ENCODE assay signal across 38 cellular contexts in the genomic region with DNA sequence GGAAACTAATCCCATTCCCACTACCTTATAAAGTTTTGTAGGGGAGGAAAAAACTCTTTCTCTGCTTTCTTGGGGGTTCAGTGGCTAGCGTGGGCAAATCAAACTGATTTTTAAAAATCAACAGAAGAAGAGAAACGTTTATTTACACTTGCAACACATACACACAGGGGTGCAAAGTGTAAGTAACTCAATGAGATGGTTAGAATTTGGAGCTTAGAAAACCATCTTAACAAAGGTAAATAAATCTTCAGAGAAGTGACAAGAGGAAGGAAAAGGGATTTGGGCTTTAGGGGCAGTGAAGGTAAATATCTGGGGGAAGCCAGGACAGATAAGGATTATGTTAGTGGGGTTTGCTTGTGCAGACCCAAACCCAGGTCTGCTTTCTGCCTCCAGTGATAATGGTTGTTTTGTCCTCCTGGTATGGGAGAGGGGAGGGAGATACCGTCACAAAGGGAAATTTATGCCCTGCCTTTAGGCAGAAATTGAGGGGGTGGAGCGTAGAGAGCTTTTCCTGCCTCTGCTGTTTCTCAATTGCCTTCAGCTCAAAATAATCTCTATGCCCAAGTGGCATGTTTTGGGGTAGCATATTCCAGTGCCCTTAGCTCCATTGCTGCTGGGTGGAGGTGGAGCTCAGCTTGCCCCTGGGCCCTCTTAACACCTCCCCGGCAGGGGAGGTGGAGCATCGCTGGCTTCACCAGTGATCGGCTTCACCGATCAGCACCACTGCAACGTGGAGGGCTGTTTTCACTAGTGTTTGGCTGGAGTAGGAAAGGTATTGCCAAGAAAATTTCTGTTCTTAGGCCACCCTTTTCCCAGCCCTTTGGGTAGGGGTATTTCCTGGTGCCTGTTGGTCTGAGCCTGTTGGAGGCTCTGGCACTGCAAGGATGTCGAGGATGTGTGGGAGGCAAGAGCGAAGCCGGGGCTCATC.
"Had no signal": no experiment of that assay in that cellular context is flagged by ENCODE, and none has a peak within 500 bp of the region (broad histone marks: within the 10 kb centered on the region; RNA-seq: fewer than 3 reads in every experiment).

No MANE protein-coding gene starts in this region.

- H3K27me3 Mint-ChIP-seq: brain, type B pancreatic cell had no signal

- H3K4me1 ChIP-seq: adrenal gland, ascending aorta, colonic mucosa, heart left ventricle, lower lobe of right lung, prostate gland, uterus had no signal

- DNase-seq: activated CD4-positive, alpha-beta T cell treated with anti-CD3 and anti-CD28 coated beads for 48 hours; activated CD4-positive, alpha-beta T cell treated with anti-CD3 and anti-CD28 coated beads, Interleukin-2, amount 50 U/mL, for 48 hours; activated CD8-positive, alpha-beta memory T cell treated with anti-CD3 and anti-CD28 coated beads, Interleukin-2, amount 50 U/mL, for 4 hours; activated effector memory CD4-positive, alpha-beta T cell treated with anti-CD3 and anti-CD28 coated beads, Interleukin-2, amount 50 U/mL, for 16 hours; activated naive CD4-positive, alpha-beta T cell treated with anti-CD3 and anti-CD28 coated beads for 36 hours; activated naive CD8-positive, alpha-beta T cell treated with anti-CD3 and anti-CD28 coated beads for 36 hours; activated T-cell treated with anti-CD3 and anti-CD28 coated beads, Interleukin-2, amount 50 U/mL, for 1 hour; adrenal gland; cerebellar nuclear complex; colonic mucosa; dorsolateral prefrontal cortex; effector memory CD4-positive, alpha-beta T cell; foreskin fibroblast; heart left ventricle; hypothalamus; immature natural killer cell; kidney; left colon; lower lobe of right lung; ovary; retina; sigmoid colon; small intestine; stimulated activated CD4-positive, alpha-beta T cell treated with anti-CD3 and anti-CD28 coated beads, Interleukin-4, amount 100 ng/mL, for 24 hours; uterus; WERI-Rb-1 had no signal

- H3K36me3 ChIP-seq: adrenal gland, ascending aorta, cardiac muscle cell, colonic mucosa, heart left ventricle, lower lobe of right lung, neutrophil, ovary, prostate gland, sigmoid colon, thoracic aorta, uterus, WERI-Rb-1 had no signal

- H3K27ac Mint-ChIP-seq: activated naive CD4-positive, alpha-beta T cell treated with anti-CD3 and anti-CD28 coated beads for 36 hours; activated naive CD8-positive, alpha-beta T cell treated with anti-CD3 and anti-CD28 coated beads for 36 hours; activated T-helper 1 cell treated with anti-CD3 and anti-CD28 coated beads, Interleukin-12 subunit alpha, Interleukin-12 subunit beta, Interleukin-2, Interleukin-4 antibody, amounts not matched to agents 30 ng/mL and 10 ng/mL and 1 ng/mL, durations not matched to agents 14 hours and 24 hours and 36 hours; brain; immature natural killer cell; nephron; stimulated activated effector memory CD8-positive, alpha-beta T cell treated with anti-CD3 and anti-CD28 coated beads, Interleukin-12 subunit alpha, Interleukin-12 subunit beta, amount 100 ng/mL, for 72 hours; stimulated activated naive CD8-positive, alpha-beta T cell treated with anti-CD3 and anti-CD28 coated beads, Interleukin-15, Interleukin-2, amounts not matched to agents 100 ng/mL and 50 ng/mL, for 24 hours; type B pancreatic cell had no signal

- H3K4me3 ChIP-seq: adrenal gland, ascending aorta, cardiac muscle cell, colonic mucosa, dorsolateral prefrontal cortex, heart left ventricle, lower lobe of right lung, ovary, prostate gland, sigmoid colon, thoracic aorta, uterus had no signal

- H3K27me3 ChIP-seq: adrenal gland, ascending aorta, cardiac muscle cell, colonic mucosa, dorsolateral prefrontal cortex, ovary, sigmoid colon, uterus had no signal

- H3K27ac ChIP-seq: adrenal gland, ascending aorta, cardiac muscle cell, colonic mucosa, dorsolateral prefrontal cortex, heart left ventricle, lower lobe of right lung, neutrophil, ovary, prostate gland, sigmoid colon, thoracic aorta, uterus, WERI-Rb-1 had no signal

- H3K36me3 Mint-ChIP-seq: activated naive CD8-positive, alpha-beta T cell treated with anti-CD3 and anti-CD28 coated beads for 36 hours; brain; immature natural killer cell; stimulated activated effector memory CD8-positive, alpha-beta T cell treated with anti-CD3 and anti-CD28 coated beads, Interleukin-12 subunit alpha, Interleukin-12 subunit beta, amount 100 ng/mL, for 72 hours; type B pancreatic cell had no signal

- ATAC-seq: activated CD4-positive, CD25-positive, alpha-beta regulatory T cell treated with anti-CD3 and anti-CD28 coated beads, Interleukin-2, amount 50 U/mL, for 24 hours; heart left ventricle; left colon; stimulated activated effector memory CD8-positive, alpha-beta T cell treated with anti-CD3 and anti-CD28 coated beads, Interleukin-12 subunit alpha, Interleukin-12 subunit beta, amount 100 ng/mL, for 72 hours had no signal

- H3K4me1 Mint-ChIP-seq: activated naive CD8-positive, alpha-beta T cell treated with anti-CD3 and anti-CD28 coated beads for 36 hours; brain; immature natural killer cell; stimulated activated effector memory CD8-positive, alpha-beta T cell treated with anti-CD3 and anti-CD28 coated beads, Interleukin-12 subunit alpha, Interleukin-12 subunit beta, amount 100 ng/mL, for 72 hours had no signal

- H3K4me3 Mint-ChIP-seq: activated naive CD4-positive, alpha-beta T cell treated with anti-CD3 and anti-CD28 coated beads for 36 hours; activated naive CD8-positive, alpha-beta T cell treated with anti-CD3 and anti-CD28 coated beads for 36 hours; activated T-helper 1 cell treated with anti-CD3 and anti-CD28 coated beads, Interleukin-12 subunit alpha, Interleukin-12 subunit beta, Interleukin-2, Interleukin-4 antibody, amounts not matched to agents 30 ng/mL and 10 ng/mL and 1 ng/mL, durations not matched to agents 14 hours and 24 hours and 36 hours; brain; immature natural killer cell; nephron; stimulated activated effector memory CD8-positive, alpha-beta T cell treated with anti-CD3 and anti-CD28 coated beads, Interleukin-12 subunit alpha, Interleukin-12 subunit beta, amount 100 ng/mL, for 72 hours; stimulated activated naive CD8-positive, alpha-beta T cell treated with anti-CD3 and anti-CD28 coated beads, Interleukin-15, Interleukin-2, amounts not matched to agents 100 ng/mL and 50 ng/mL, for 24 hours; type B pancreatic cell had no signal

- H3K9me3 Mint-ChIP-seq: activated naive CD4-positive, alpha-beta T cell treated with anti-CD3 and anti-CD28 coated beads for 36 hours; activated T-helper 1 cell treated with anti-CD3 and anti-CD28 coated beads, Interleukin-12 subunit alpha, Interleukin-12 subunit beta, Interleukin-2, Interleukin-4 antibody, amounts not matched to agents 30 ng/mL and 10 ng/mL and 1 ng/mL, durations not matched to agents 14 hours and 24 hours and 36 hours; stimulated activated effector memory CD8-positive, alpha-beta T cell treated with anti-CD3 and anti-CD28 coated beads, Interleukin-12 subunit alpha, Interleukin-12 subunit beta, amount 100 ng/mL, for 72 hours; stimulated activated naive CD8-positive, alpha-beta T cell treated with anti-CD3 and anti-CD28 coated beads, Interleukin-15, Interleukin-2, amounts not matched to agents 100 ng/mL and 50 ng/mL, for 24 hours had no signal

- H3K9me3 ChIP-seq: adrenal gland, ascending aorta, colonic mucosa, heart left ventricle, lower lobe of right lung, neutrophil, ovary, prostate gland, sigmoid colon, thoracic aorta, uterus had no signal
